ENCODE assay signal across 1 cellular context in the genomic region with DNA sequence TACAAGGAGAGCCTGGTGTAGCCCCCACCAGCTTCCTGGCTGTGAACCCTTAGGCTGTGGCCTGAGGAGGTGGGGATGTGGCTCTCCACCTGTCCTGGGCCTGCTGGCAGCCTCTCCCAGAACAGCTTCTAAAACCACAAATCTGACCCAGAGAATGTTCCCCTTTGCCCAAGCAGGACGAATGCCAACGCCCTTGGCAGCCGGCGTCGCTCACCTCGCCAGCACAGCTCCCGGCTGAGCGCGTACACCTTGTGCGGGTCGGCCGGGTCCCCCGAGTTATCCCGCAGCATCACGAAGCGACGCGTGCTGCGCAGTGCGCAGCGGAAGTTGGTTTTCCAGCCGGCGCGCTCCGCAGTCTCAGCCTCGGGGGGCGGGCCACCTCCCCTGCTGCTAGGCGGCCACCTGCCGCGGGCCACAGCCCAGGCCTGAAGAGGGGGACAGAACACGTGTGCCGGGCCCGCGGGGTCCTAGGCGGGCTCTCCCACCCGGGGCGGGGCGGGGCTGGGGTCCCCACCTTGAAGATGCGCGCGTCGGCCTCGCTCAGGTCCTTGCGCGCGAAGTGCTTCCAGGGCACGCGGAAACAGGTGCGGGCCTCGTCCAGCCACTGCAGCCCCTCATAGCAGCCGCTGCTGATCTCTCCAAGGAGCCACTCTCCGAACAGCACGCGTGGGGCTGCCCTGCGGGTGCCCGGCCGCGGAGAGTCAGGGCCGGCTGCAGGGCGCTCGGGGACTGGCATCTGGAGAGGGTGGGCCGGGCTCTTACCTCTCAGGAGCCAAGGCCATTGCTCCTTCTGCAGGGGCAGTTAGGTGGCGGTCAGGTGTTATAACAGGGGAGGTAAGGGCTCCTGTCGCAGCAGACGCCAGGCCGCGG.
TF ChIP-seq lines count a peak whose summit lies in the region.

No MANE protein-coding gene starts in this region.

TF ChIP-seq in H1, 55 proteins besides CTCF, POLR2A, EP300 and RAD21:
- TF ChIP-seq RBBP5 (IDR thresholded peaks at IDR 0.05; ENCODE audit: borderline replicate concordance, low read depth, low read length) (no peak), SIN3A (conservative IDR thresholded peaks at IDR 0.05 in 1 of 2, IDR thresholded peaks at IDR 0.05 in 1 of 2; ENCODE audit: low read depth in 1 of 2, low read length in 2 of 2) (0 out of 4 replicates have a peak, but pooled peaks of 1 of the 2 experiments have one; percentile 4), HDAC6 (IDR thresholded peaks at IDR 0.05; ENCODE audit: low read depth, low read length) (no peak), USF2 (IDR thresholded peaks at IDR 0.05; ENCODE audit: low read length) (no peak), BACH1 (IDR thresholded peaks at IDR 0.05; ENCODE audit: low read length) (no peak)
